ENCODE assay signal across 25 cellular contexts in genomic region chr1:245316791-245317190, GRCh38.
"Had no signal": no experiment of that assay in that cellular context is flagged by ENCODE, and none has a peak within 500 bp of the region (broad histone marks: within the 10 kb centered on the region; RNA-seq: fewer than 3 reads in every experiment).

No MANE protein-coding gene starts in this region.

- ATAC-seq: activated CD8-positive, alpha-beta memory T cell treated with anti-CD3 and anti-CD28 coated beads, Interleukin-2, amount 10 ng/mL, durations not matched to agents 7 days and 5 days; body of pancreas had no signal

- H3K9me3 Mint-ChIP-seq: activated naive CD4-positive, alpha-beta T cell treated with anti-CD3 and anti-CD28 coated beads, Interleukin-2, amount 50 U/mL, for 24 hours; activated T-cell treated with anti-CD3 and anti-CD28 coated beads, Interleukin-2, amount 50 U/mL, for 24 hours; activated T-helper 1 cell treated with anti-CD3 and anti-CD28 coated beads, Interleukin-12 subunit alpha, Interleukin-12 subunit beta, Interleukin-2, Interleukin-4 antibody, amounts not matched to agents 30 ng/mL and 10 ng/mL and 1 ng/mL, durations not matched to agents 14 hours and 24 hours and 36 hours; T-helper 2 cell treated with Interferon-gamma antibody and Interleukin-4, amounts not matched to agents 5 μg/mL and 100 μg/mL, for 36 hours had no signal

- H3K27ac Mint-ChIP-seq: activated CD8-positive, alpha-beta memory T cell treated with anti-CD3 and anti-CD28 coated beads, Interleukin-2, amount 10 ng/mL, durations not matched to agents 7 days and 5 days; activated naive CD4-positive, alpha-beta T cell treated with anti-CD3 and anti-CD28 coated beads, Interleukin-2, amount 50 U/mL, for 24 hours; activated T-cell treated with anti-CD3 and anti-CD28 coated beads, Interleukin-2, amount 50 U/mL, for 24 hours; activated T-helper 1 cell treated with anti-CD3 and anti-CD28 coated beads, Interleukin-12 subunit alpha, Interleukin-12 subunit beta, Interleukin-2, Interleukin-4 antibody, amounts not matched to agents 30 ng/mL and 10 ng/mL and 1 ng/mL, durations not matched to agents 14 hours and 24 hours and 36 hours; T-helper 2 cell treated with Interferon-gamma antibody and Interleukin-4, amounts not matched to agents 5 μg/mL and 100 μg/mL, for 36 hours had no signal

- H3K27me3 Mint-ChIP-seq: activated CD8-positive, alpha-beta memory T cell treated with anti-CD3 and anti-CD28 coated beads, Interleukin-2, amount 10 ng/mL, durations not matched to agents 7 days and 5 days; activated T-cell treated with anti-CD3 and anti-CD28 coated beads, Interleukin-2, amount 50 U/mL, for 24 hours had no signal

- DNase-seq: activated CD4-positive, alpha-beta T cell treated with anti-CD3 and anti-CD28 coated beads for 48 hours; activated CD4-positive, alpha-beta T cell treated with anti-CD3 and anti-CD28 coated beads, Interleukin-2, amount 50 U/mL, for 4 hours; activated CD4-positive, CD25-positive, alpha-beta regulatory T cell treated with anti-CD3 and anti-CD28 coated beads, Interleukin-2, amount 50 U/mL, for 72 hours; activated CD8-positive, alpha-beta memory T cell treated with anti-CD3 and anti-CD28 coated beads, Interleukin-2, amount 10 ng/mL, durations not matched to agents 7 days and 5 days; activated effector memory CD4-positive, alpha-beta T cell treated with Interleukin-2 at 50 U/mL for 16 hours; activated naive CD4-positive, alpha-beta T cell; activated T-cell treated with anti-CD3 and anti-CD28 coated beads, Interleukin-2, amount 50 U/mL, for 24 hours; amniotic stem cell; body of pancreas; IMR-90; Kasumi-1; KBM-7; NCI-H1048; NCI-H1930; NCI-H2107; NCI-H446; NCI-H524; Peyer's patch; Right ventricle myocardium superior; SJCRH30; SK-N-SH; T-helper 1 cell had no signal

- H3K4me1 Mint-ChIP-seq: activated CD8-positive, alpha-beta memory T cell treated with anti-CD3 and anti-CD28 coated beads, Interleukin-2, amount 10 ng/mL, durations not matched to agents 7 days and 5 days; activated naive CD4-positive, alpha-beta T cell treated with anti-CD3 and anti-CD28 coated beads, Interleukin-2, amount 50 U/mL, for 24 hours had no signal

- H3K4me3 Mint-ChIP-seq: activated CD8-positive, alpha-beta memory T cell treated with anti-CD3 and anti-CD28 coated beads, Interleukin-2, amount 10 ng/mL, durations not matched to agents 7 days and 5 days; activated naive CD4-positive, alpha-beta T cell treated with anti-CD3 and anti-CD28 coated beads, Interleukin-2, amount 50 U/mL, for 24 hours; activated T-cell treated with anti-CD3 and anti-CD28 coated beads, Interleukin-2, amount 50 U/mL, for 24 hours; activated T-helper 1 cell treated with anti-CD3 and anti-CD28 coated beads, Interleukin-12 subunit alpha, Interleukin-12 subunit beta, Interleukin-2, Interleukin-4 antibody, amounts not matched to agents 30 ng/mL and 10 ng/mL and 1 ng/mL, durations not matched to agents 14 hours and 24 hours and 36 hours; T-helper 2 cell treated with Interferon-gamma antibody and Interleukin-4, amounts not matched to agents 5 μg/mL and 100 μg/mL, for 36 hours had no signal

- H3K36me3 Mint-ChIP-seq: activated CD8-positive, alpha-beta memory T cell treated with anti-CD3 and anti-CD28 coated beads, Interleukin-2, amount 10 ng/mL, durations not matched to agents 7 days and 5 days; activated naive CD4-positive, alpha-beta T cell treated with anti-CD3 and anti-CD28 coated beads, Interleukin-2, amount 50 U/mL, for 24 hours had no signal
